8 cellular contexts compared by ENCODE assay signal in the genomic region with DNA sequence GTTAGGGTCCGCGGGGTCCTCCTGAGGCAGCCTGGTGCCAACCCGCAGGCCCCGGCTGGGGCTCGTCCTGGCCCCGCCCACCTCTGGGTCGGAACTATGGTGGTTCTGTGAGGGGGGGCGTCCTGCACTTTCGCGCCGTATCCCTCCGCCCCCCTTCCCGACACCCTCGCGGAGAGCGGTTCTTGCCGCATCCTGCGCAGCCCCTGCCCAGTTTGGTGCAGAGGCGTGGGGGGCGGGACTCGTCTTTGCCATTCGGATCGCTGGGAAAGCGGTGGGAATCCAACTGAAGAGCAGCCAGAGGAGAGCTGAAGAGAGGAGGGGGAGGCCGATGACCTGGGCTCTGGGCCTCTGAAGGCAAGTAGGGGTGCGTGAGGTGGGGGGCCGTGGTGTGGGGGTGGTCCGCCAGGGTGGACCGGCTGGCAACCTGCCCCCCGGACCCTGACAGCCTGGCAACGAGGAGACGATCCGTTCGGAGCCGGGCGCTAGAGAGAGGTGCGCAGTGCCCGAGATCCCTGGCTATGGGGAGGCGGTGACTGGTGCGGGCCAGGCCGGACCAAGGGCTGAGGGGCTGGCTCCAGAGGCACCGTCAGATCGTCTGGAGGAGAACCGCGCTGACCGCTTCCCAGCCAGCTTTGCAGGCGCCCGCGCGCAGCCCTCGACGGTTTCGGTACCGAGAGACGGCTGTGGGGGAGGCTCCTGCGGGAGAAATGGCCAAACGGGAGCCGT. TPM values are rescaled to one million over a fixed set of nuclear protein-coding genes. Genes with fewer than 3 reads are reported as not detected.
A peak's percentile ranks its signal among the peaks of the same experiment; 100 is the strongest.
DNase-seq lines count a peak whose midpoint lies in the region; ATAC-seq and TF ChIP-seq lines count a peak whose summit lies in the region.

TSS of gene GPRASP1 (plus strand) at position 242 of the 726 bp plus-strand sequence. CDS start 2,431 bp downstream, outside the sequence.

- no peaks in the 10 kb centered on the region for H3K36me3 ChIP-seq in neural cell (ENCODE audit: insufficient read depth, low read length)
- no peaks in the 10 kb centered on the region for H3K36me3 ChIP-seq in tibial artery

- H3K27ac ChIP-seq in neural cell (ENCODE audit: low read length) = no peak within 1 kb of the TSS
- H3K27ac ChIP-seq in tibial artery = peak within 1 kb of the TSS; percentile 80 to 82

- intact Hi-C loops in tibial artery (cut with DNase I; ENCODE audit: low total_unique reads) = loop anchor here (5.0 kb wide), 1 partner anchor 1041 kb away; no protein-coding TSS in a partner anchor

- H3K9ac ChIP-seq in neural cell (ENCODE audit: low read length) = no peak within 1 kb of the TSS

- TF ChIP-seq CTCF in foreskin fibroblast (IDR thresholded peaks at IDR 0.05; ENCODE audit: low read depth, low read length) (no peak), neural cell (IDR thresholded peaks at IDR 0.05; ENCODE audit: poor library complexity, severe bottlenecking) (no peak), tibial artery (IDR thresholded peaks at IDR 0.05) (no peak)

- TF ChIP-seq RAD21 in neural cell (conservative IDR thresholded peaks at IDR 0.05) = no peak

- peaks cover 0 to 12% (median 5%) of the 10 kb centered on the region in 4 donors for H3K4me1 ChIP-seq in tibial artery

- peak; percentile 36 for ATAC-seq in GM18502 (IDR thresholded peaks at IDR 0.05; ENCODE audit: poor library complexity, unreplicated experiment)

- no peaks in the 10 kb centered on the region for H3K9me3 ChIP-seq in neural cell (ENCODE audit: low read length)
- H3K9me3 ChIP-seq in tibial artery = peaks cover 0 to 2% (median 0%) of the 10 kb centered on the region in 3 donors

- no peaks in the 10 kb centered on the region for H3F3A ChIP-seq in neural cell (ENCODE audit: insufficient read depth, low read length, poor library complexity, severe bottlenecking)

- peak; percentile 79 for DNase-seq in NCI-H2227 treated with DMSO at 0.1 percent for 48 hours (lab: John Stamatoyannopoulos, UW)
- peak; percentile 51 for DNase-seq in activated effector memory CD4-positive, alpha-beta T cell treated with Interleukin-2 at 50 U/mL for 16 hours
- peak; percentile 13 to 55 for DNase-seq in foreskin fibroblast
- DNase-seq in tibial artery = peak; percentile 48 to 83
- DNase-seq in epidermal melanocyte (ENCODE audit: insufficient read length, low spot score) = no peak
- no peak for DNase-seq in kidney glomerular epithelial cell (lab: John Stamatoyannopoulos, UW)

- no peaks in the 10 kb centered on the region for H3K79me2 ChIP-seq in neural cell (replicated peaks; ENCODE audit: insufficient read depth, low read length)

- no peak for TF ChIP-seq EP300 in neural cell (conservative IDR thresholded peaks at IDR 0.05; ENCODE audit: poor library complexity, severe bottlenecking)

- H3K4me3 ChIP-seq in foreskin fibroblast (ENCODE audit: low read depth in 1 of 2, low read length in 2 of 2) = peak within 1 kb of the TSS; percentile 59 to 63
- H3K4me3 ChIP-seq in neural cell (ENCODE audit: low read length) = peak within 1 kb of the TSS; percentile 46
- peak within 1 kb of the TSS; percentile 66 to 69 for H3K4me3 ChIP-seq in tibial artery

- H3K27me3 ChIP-seq in neural cell (ENCODE audit: insufficient read depth, low read depth, low read length) (no peaks in the 10 kb centered on the region), tibial artery (no peaks in the 10 kb centered on the region)

- H3K4me2 ChIP-seq in neural cell (ENCODE audit: low read length) = no peak within 1 kb of the TSS

- no peaks in the 10 kb centered on the region for H4K20me1 ChIP-seq in neural cell (ENCODE audit: insufficient read depth)

- H3K9me2 ChIP-seq in neural cell (ENCODE audit: insufficient read depth, low read length) = no peaks in the 10 kb centered on the region

- H2AFZ ChIP-seq in neural cell (ENCODE audit: low read depth, low read length) = no peak within 1 kb of the TSS

TF ChIP-seq in neural cell, 6 proteins besides CTCF, POLR2A, EP300 and RAD21:
- TF ChIP-seq, protein P1, sequence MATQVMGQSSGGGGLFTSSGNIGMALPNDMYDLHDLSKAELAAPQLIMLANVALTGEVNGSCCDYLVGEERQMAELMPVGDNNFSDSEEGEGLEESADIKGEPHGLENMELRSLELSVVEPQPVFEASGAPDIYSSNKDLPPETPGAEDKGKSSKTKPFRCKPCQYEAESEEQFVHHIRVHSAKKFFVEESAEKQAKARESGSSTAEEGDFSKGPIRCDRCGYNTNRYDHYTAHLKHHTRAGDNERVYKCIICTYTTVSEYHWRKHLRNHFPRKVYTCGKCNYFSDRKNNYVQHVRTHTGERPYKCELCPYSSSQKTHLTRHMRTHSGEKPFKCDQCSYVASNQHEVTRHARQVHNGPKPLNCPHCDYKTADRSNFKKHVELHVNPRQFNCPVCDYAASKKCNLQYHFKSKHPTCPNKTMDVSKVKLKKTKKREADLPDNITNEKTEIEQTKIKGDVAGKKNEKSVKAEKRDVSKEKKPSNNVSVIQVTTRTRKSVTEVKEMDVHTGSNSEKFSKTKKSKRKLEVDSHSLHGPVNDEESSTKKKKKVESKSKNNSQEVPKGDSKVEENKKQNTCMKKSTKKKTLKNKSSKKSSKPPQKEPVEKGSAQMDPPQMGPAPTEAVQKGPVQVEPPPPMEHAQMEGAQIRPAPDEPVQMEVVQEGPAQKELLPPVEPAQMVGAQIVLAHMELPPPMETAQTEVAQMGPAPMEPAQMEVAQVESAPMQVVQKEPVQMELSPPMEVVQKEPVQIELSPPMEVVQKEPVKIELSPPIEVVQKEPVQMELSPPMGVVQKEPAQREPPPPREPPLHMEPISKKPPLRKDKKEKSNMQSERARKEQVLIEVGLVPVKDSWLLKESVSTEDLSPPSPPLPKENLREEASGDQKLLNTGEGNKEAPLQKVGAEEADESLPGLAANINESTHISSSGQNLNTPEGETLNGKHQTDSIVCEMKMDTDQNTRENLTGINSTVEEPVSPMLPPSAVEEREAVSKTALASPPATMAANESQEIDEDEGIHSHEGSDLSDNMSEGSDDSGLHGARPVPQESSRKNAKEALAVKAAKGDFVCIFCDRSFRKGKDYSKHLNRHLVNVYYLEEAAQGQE (IDR thresholded peaks at IDR 0.05; ENCODE audit: borderline replicate concordance) = no peak
- TF ChIP-seq MXI1 (conservative IDR thresholded peaks at IDR 0.05; ENCODE audit: poor library complexity, severe bottlenecking) (no peak), POLR2AphosphoS5 (IDR thresholded peaks at IDR 0.05) (no peak), SMC3 (conservative IDR thresholded peaks at IDR 0.05; ENCODE audit: poor library complexity) (no peak), TAF1 (IDR thresholded peaks at IDR 0.05; ENCODE audit: low read depth) (no peak), EZH2 (IDR thresholded peaks at IDR 0.05; ENCODE audit: borderline replicate concordance, insufficient read depth, low read length, poor library complexity, severe bottlenecking) (no peak)
TF ChIP-seq in neural cell: peak in this region for 0.

RNA-seq across cellular contexts. Expression of gene GPRASP1, which starts in this region (rescaled TPM):
- polyA plus RNA-seq in neural cell = 34.3 and 39.5 TPM in 2 replicates
- polyA minus RNA-seq in neural cell = 28.5 and 32.0 TPM in 2 replicates

Comparison
In these comparisons a context has a peak if more than half of its experiments do, and no peak if none do; other contexts are left out.
1. DNase-seq: peak in NCI-H2227 treated with DMSO at 0.1 percent for 48 hours (single experiment), activated effector memory CD4-positive, alpha-beta T cell treated with Interleukin-2 at 50 U/mL for 16 hours (single experiment), foreskin fibroblast (2 of 2) and tibial artery (2 of 2); none in epidermal melanocyte (single experiment) and kidney glomerular epithelial cell (single experiment).
2. Peak in every context shown above with its lines, with median percentiles within 50 percentile points of each other: H3K4me3 ChIP-seq.